ENCODE assay signal across 9 cellular contexts in genomic region chr5:169416583-169417196, GRCh38.
DNase-seq lines count a peak whose midpoint lies in the region; ATAC-seq, FAIRE-seq and TF ChIP-seq lines count a peak whose summit lies in the region.
"Had no signal": no experiment of that assay in that cellular context is flagged by ENCODE, and none has a peak within 500 bp of the region (broad histone marks: within the 10 kb centered on the region; RNA-seq: fewer than 3 reads in every experiment).

No MANE protein-coding gene starts in this region.

- TF ChIP-seq RAD21 in HepG2 (CRISPR knock-in tag; IDR thresholded peaks at IDR 0.05), result no peak

- no peak overlapping the region for H3K27ac ChIP-seq in HepG2 (ENCODE audit: extremely low read length, insufficient read depth, low read length)
- H3K27ac ChIP-seq in right lobe of liver, result no peak overlapping the region
- H3K27ac ChIP-seq: parathyroid adenoma had no signal

- POLR2A ChIA-PET in HepG2 (lab: Yijun Ruan, JAX), result no interaction called here

- H3K36me3 ChIP-seq in HepG2 (replicated peaks in 1 of 2; ENCODE audit: control insufficient read depth in 1 of 2, insufficient read depth in 2 of 2, low read length in 2 of 2), result no peaks in the 10 kb centered on the region
- H3K36me3 ChIP-seq in right lobe of liver, result no peaks in the 10 kb centered on the region
- H3K36me3 ChIP-seq in skeletal muscle satellite cell (ENCODE audit: insufficient read depth, low read length), result no peaks in the 10 kb centered on the region

- 4% methylated on average over 15 of the region's 15 CpGs for WGBS in HepG2 (ENCODE audit: low lambda C conversion rate)
- 44% methylated on average over 15 of the region's 15 CpGs for WGBS in right lobe of liver (ENCODE audit: insufficient coverage, low coverage, low lambda C conversion rate, missing lambda C conversion rate)

- TF ChIP-seq POLR2A in HepG2 (IDR thresholded peaks at IDR 0.05; ENCODE audit: insufficient read depth in 1 of 2, low read depth in 2 of 2, low read length in 2 of 2), result no peak
- no peak for TF ChIP-seq POLR2A in right lobe of liver (IDR thresholded peaks at IDR 0.05)

- H3K27me3 ChIP-seq in HepG2 (ENCODE audit: control insufficient read depth in 1 of 2, insufficient read depth in 2 of 2, low read length in 2 of 2), result no peaks in the 10 kb centered on the region
- no peaks in the 10 kb centered on the region for H3K27me3 ChIP-seq in right lobe of liver
- H3K27me3 ChIP-seq in skeletal muscle satellite cell (ENCODE audit: control insufficient read depth, insufficient read depth, low read length), result peaks cover 51% of the 10 kb centered on the region

- TF ChIP-seq EP300 in HepG2 (IDR thresholded peaks at IDR 0.05; ENCODE audit: low read depth in 2 of 2, low read length in 2 of 2) (no peak), HepG2 (CRISPR knock-in tag; IDR thresholded peaks at IDR 0.05; ENCODE audit: borderline replicate concordance) (no peak)

- H3K4me1 ChIP-seq in HepG2 (ENCODE audit: insufficient read depth, low read length) (no peaks in the 10 kb centered on the region), right lobe of liver (no peaks in the 10 kb centered on the region), skeletal muscle satellite cell (ENCODE audit: control insufficient read depth, insufficient read depth, low read length) (peaks cover 20% of the 10 kb centered on the region)
- H3K4me1 ChIP-seq: parathyroid adenoma had no signal

- CTCF ChIA-PET in HepG2 (lab: Yijun Ruan, JAX; ENCODE audit: low intra/inter-chr PET ratio, low total read pairs), result no interaction called here

- FAIRE-seq in HepG2 (lab: Jason Lieb, UNC), result no peak

- no peak for ATAC-seq in HepG2
- no peak for ATAC-seq in right lobe of liver
- peak; percentile 95 for ATAC-seq in HG03354 (IDR thresholded peaks at IDR 0.05; ENCODE audit: poor library complexity, severe bottlenecking, unreplicated experiment)

- BruUV-seq in HepG2 (replicated peaks; lab: Mats Ljungman, UMichigan), result no TSS peak

- no peaks in the 10 kb centered on the region for H3K79me2 ChIP-seq in HepG2 (ENCODE audit: insufficient read depth, low read length)
- H3K79me2 ChIP-seq: parathyroid adenoma had no signal

- no peaks in the 10 kb centered on the region for H3K9me3 ChIP-seq in HepG2 (ENCODE audit: low read length)
- no peaks in the 10 kb centered on the region for H3K9me3 ChIP-seq in right lobe of liver
- H3K9me3 ChIP-seq in skeletal muscle satellite cell (replicated peaks; ENCODE audit: low read length), result peaks cover 3% of the 10 kb centered on the region

- TF ChIP-seq CTCF in HepG2 (CRISPR knock-in tag; IDR thresholded peaks at IDR 0.05) (no peak), right lobe of liver (IDR thresholded peaks at IDR 0.05) (no peak), choroid plexus epithelial cell (conservative IDR thresholded peaks at IDR 0.05; ENCODE audit: low read depth, low read length) (no peak)

- no peaks in the 10 kb centered on the region for H4K20me1 ChIP-seq in HepG2 (ENCODE audit: insufficient read depth, low read length)

- no peak overlapping the region for H3K4me2 ChIP-seq in HepG2 (ENCODE audit: low read depth, low read length)
- peak overlapping the region; percentile 46 for H3K4me2 ChIP-seq in skeletal muscle satellite cell (ENCODE audit: low read length)

- in situ Hi-C loops in HepG2 (cut with HindIII; ENCODE audit: extremely low pct_ligation_motif_present, low pct_unique_long_range_greater_than_20kb) (no loop called here), KBM-7 (cut with MboI; ENCODE audit: low pct_unique_long_range_greater_than_20kb, low sequenced_read_pairs) (no loop called here)

- H3K4me3 ChIP-seq in HepG2 (replicated peaks in 1 of 3; ENCODE audit: insufficient read depth in 1 of 3, low read depth in 2 of 3, low read length in 3 of 3) (no peak overlapping the region), right lobe of liver (no peak overlapping the region), choroid plexus epithelial cell (ENCODE audit: low read depth, low read length) (no peak overlapping the region), skeletal muscle satellite cell (ENCODE audit: low read length) (peak overlapping the region; percentile 27)

- no peak for DNase-seq in HepG2 (ENCODE audit: low spot score)
- DNase-seq in right lobe of liver, result no peak
- DNase-seq in choroid plexus epithelial cell (ENCODE audit: low read depth), result peak; percentile 82
- no peak for DNase-seq in KBM-7
- DNase-seq in AML-193 (lab: John Stamatoyannopoulos, UW), result no peak
- DNase-seq in activated CD4-positive, alpha-beta T cell treated with anti-CD3 and anti-CD28 coated beads, Interleukin-2, amount 50 U/mL, for 48 hours, result no peak

- no peak overlapping the region for H3K9ac ChIP-seq in HepG2 (ENCODE audit: insufficient read depth, low read depth, low read length)
- no peak overlapping the region for H3K9ac ChIP-seq in skeletal muscle satellite cell (ENCODE audit: low read depth, low read length)
- H3K9ac ChIP-seq: parathyroid adenoma had no signal

- no peak overlapping the region for H2AFZ ChIP-seq in HepG2 (ENCODE audit: low read length)
- H2AFZ ChIP-seq: parathyroid adenoma had no signal

- intact Hi-C loops in HepG2 (cut with micrococcal nuclease; ENCODE audit: unreplicated experiment) (no loop called here), right lobe of liver (cut with DNase I) (no loop called here)

TF ChIP-seq in HepG2, 621 proteins besides CTCF, POLR2A, EP300 and RAD21:
- TF ChIP-seq CREB1 (IDR thresholded peaks at IDR 0.05), result peak; percentile 94
- TF ChIP-seq CREB1 (CRISPR knock-in tag; IDR thresholded peaks at IDR 0.05), result no peak
- no peak for TF ChIP-seq TIGD3 (CRISPR knock-in tag; IDR thresholded peaks at IDR 0.05; ENCODE audit: borderline replicate concordance)
- no peak for TF ChIP-seq ZNF687 (CRISPR knock-in tag; IDR thresholded peaks at IDR 0.05)
- no peak for TF ChIP-seq HDAC1 (CRISPR knock-in tag; IDR thresholded peaks at IDR 0.05)
- no peak for TF ChIP-seq ADNP (CRISPR knock-in tag; IDR thresholded peaks at IDR 0.05)
- TF ChIP-seq ZNF766 (CRISPR knock-in tag; IDR thresholded peaks at IDR 0.05; ENCODE audit: borderline replicate concordance), result no peak
- TF ChIP-seq LBX2 (CRISPR knock-in tag; IDR thresholded peaks at IDR 0.05; ENCODE audit: borderline replicate concordance), result no peak
- TF ChIP-seq ATF7 (IDR thresholded peaks at IDR 0.05), result peak; percentile 95
- no peak for TF ChIP-seq ATF7 (CRISPR knock-in tag; IDR thresholded peaks at IDR 0.05)
- TF ChIP-seq HOXA9 (CRISPR knock-in tag; IDR thresholded peaks at IDR 0.05; ENCODE audit: borderline replicate concordance), result no peak
- no peak for TF ChIP-seq SRY (CRISPR knock-in tag; IDR thresholded peaks at IDR 0.05)
- TF ChIP-seq ZMYM3 (CRISPR knock-in tag; IDR thresholded peaks at IDR 0.05), result no peak
- TF ChIP-seq ZNF563 (CRISPR knock-in tag; IDR thresholded peaks at IDR 0.05), result no peak
- no peak for TF ChIP-seq ZNF101 (CRISPR knock-in tag; IDR thresholded peaks at IDR 0.05; ENCODE audit: borderline replicate concordance, low read depth)
